16 cellular contexts compared by ENCODE assay signal in the genomic region with DNA sequence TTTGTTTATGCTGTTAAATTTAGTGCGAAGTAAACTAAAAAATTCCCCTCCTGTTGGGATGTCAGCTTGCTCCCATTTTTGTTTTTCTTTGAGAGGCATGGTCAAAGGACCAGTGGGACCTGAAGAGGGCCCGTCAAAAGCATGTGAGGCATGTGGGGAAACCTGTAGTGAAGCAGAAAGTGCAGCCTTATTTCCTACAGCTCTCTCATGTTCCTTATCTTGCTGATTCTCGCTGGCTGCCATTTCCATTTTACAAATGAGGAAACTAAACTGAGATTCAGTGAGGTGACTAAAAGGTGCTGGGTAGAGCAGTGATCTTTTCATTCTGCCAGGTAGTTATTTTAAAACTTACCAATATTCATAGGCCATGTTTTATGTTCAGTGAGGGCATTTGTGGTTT. TPM values are rescaled to one million over a fixed set of nuclear protein-coding genes. Genes with fewer than 3 reads are reported as not detected.
DNase-seq lines count a peak whose midpoint lies in the region; ATAC-seq and TF ChIP-seq lines count a peak whose summit lies in the region.
"Had no signal": no experiment of that assay in that cellular context is flagged by ENCODE, and none has a peak within 500 bp of the region (broad histone marks: within the 10 kb centered on the region; RNA-seq: fewer than 3 reads in every experiment).

No MANE protein-coding gene starts in this region.

- H3K27me3 ChIP-seq in adrenal gland (no peaks in the 10 kb centered on the region), esophagus (ENCODE audit: control insufficient read depth in 1 of 2, insufficient read depth in 2 of 2, low read length in 2 of 2) (no peaks in the 10 kb centered on the region), transverse colon (no peaks in the 10 kb centered on the region)

- peak overlapping the region; percentile 75 for H3K27ac Mint-ChIP-seq in osteocyte (ENCODE audit: unreplicated experiment)
- no peak overlapping the region for H3K27ac Mint-ChIP-seq in activated CD4-positive, alpha-beta memory T cell treated with anti-CD3 and anti-CD28 coated beads, Interleukin-2, amount 10 ng/mL, durations not matched to agents 7 days and 5 days
- H3K27ac Mint-ChIP-seq: activated B cell treated with CpG ODN at 0.5 μM for 24 hours; activated CD8-positive, alpha-beta memory T cell treated with anti-CD3 and anti-CD28 coated beads, Interleukin-2, amount 10 ng/mL, durations not matched to agents 7 days and 5 days; stimulated activated naive CD8-positive, alpha-beta T cell treated with anti-CD3 and anti-CD28 coated beads, Interleukin-15, amount 100 ng/mL, for 72 hours had no signal

- no peak overlapping the region for H3K4me3 ChIP-seq in adrenal gland
- no peak overlapping the region for H3K4me3 ChIP-seq in esophagus (ENCODE audit: low read depth in 1 of 2, low read length in 2 of 2)
- H3K4me3 ChIP-seq in transverse colon, result no peak overlapping the region

- no peak for TF ChIP-seq POLR2A in adrenal gland (IDR thresholded peaks at IDR 0.05)
- no peak for TF ChIP-seq POLR2A in transverse colon (IDR thresholded peaks at IDR 0.05)

- intact Hi-C loops in adrenal gland (cut with DNase I), result no loop called here
- intact Hi-C loops in transverse colon (cut with DNase I; ENCODE audit: low total_unique reads), result no loop called here

- WGBS in adrenal gland, 4 donors, result 49 to 60% (median 53%) methylated on average over 3 of the region's 3 CpGs
- 44 to 53% methylated on average over 3 of the region's 3 CpGs for WGBS in esophagus, 2 donors
- 42 to 61% methylated on average over 3 of the region's 3 CpGs for WGBS in transverse colon (ENCODE audit: low coverage in 1 of 2), 2 donors

- no peaks in the 10 kb centered on the region for H3K27me3 Mint-ChIP-seq in osteocyte (ENCODE audit: unreplicated experiment)
- peaks cover 17% of the 10 kb centered on the region for H3K27me3 Mint-ChIP-seq in activated CD4-positive, alpha-beta memory T cell treated with anti-CD3 and anti-CD28 coated beads, Interleukin-2, amount 10 ng/mL, durations not matched to agents 7 days and 5 days
- H3K27me3 Mint-ChIP-seq: activated B cell treated with CpG ODN at 0.5 μM for 24 hours had no signal

- TF ChIP-seq CTCF in adrenal gland (IDR thresholded peaks at IDR 0.05) (no peak), osteocyte (IDR thresholded peaks at IDR 0.05) (no peak), transverse colon (IDR thresholded peaks at IDR 0.05) (no peak)

- POLR2A ChIA-PET in activated CD4-positive, alpha-beta memory T cell treated with anti-CD3 and anti-CD28 coated beads, Interleukin-2, amount 10 ng/mL, durations not matched to agents 7 days and 5 days (lab: Charles Lee), result no interaction called here

- H3K36me3 ChIP-seq in adrenal gland (replicated peaks in 1 of 2), result no peaks in the 10 kb centered on the region
- H3K36me3 ChIP-seq in esophagus (ENCODE audit: control insufficient read depth in 2 of 2, insufficient read depth in 2 of 2, low read length in 1 of 2), result peaks cover 0 to 8% of the 10 kb centered on the region in 2 donors
- H3K36me3 ChIP-seq in transverse colon, result no peaks in the 10 kb centered on the region

- no peak for ATAC-seq in HG02885 (IDR thresholded peaks at IDR 0.05; ENCODE audit: poor library complexity, unreplicated experiment)
- ATAC-seq: activated CD8-positive, alpha-beta memory T cell treated with anti-CD3 and anti-CD28 coated beads, Interleukin-2, amount 10 ng/mL, durations not matched to agents 7 days and 5 days; stimulated activated naive CD8-positive, alpha-beta T cell treated with anti-CD3 and anti-CD28 coated beads, Interleukin-15, amount 100 ng/mL, for 72 hours had no signal

- in situ Hi-C loops in transverse colon (cut with MboI; ENCODE audit: low pct_ligation_motif_present in 1 of 4, low pct_unique_long_range_greater_than_20kb in 1 of 4, low sequenced_read_pairs in 3 of 4), result no loop called here

- H3K9me3 ChIP-seq in adrenal gland (replicated peaks in 1 of 3), result no peaks in the 10 kb centered on the region
- H3K9me3 ChIP-seq in esophagus (ENCODE audit: control insufficient read depth in 2 of 2, insufficient read depth in 1 of 2, low read depth in 1 of 2, low read length in 1 of 2), result no peaks in the 10 kb centered on the region
- no peaks in the 10 kb centered on the region for H3K9me3 ChIP-seq in transverse colon

- DNase-seq in adrenal gland, result no peak
- no peak for DNase-seq in osteocyte (ENCODE audit: extremely low spot score, unreplicated experiment)
- DNase-seq in transverse colon, result no peak
- DNase-seq in DMS 273 treated with DMSO at 0.1 percent for 48 hours (lab: John Stamatoyannopoulos, UW), result no peak
- no peak for DNase-seq in activated CD4-positive, alpha-beta memory T cell treated with anti-CD3 and anti-CD28 coated beads, Interleukin-2, amount 10 ng/mL, durations not matched to agents 7 days and 5 days
- DNase-seq in hippocampal formation (lab: John Stamatoyannopoulos, UW), result no peak
- DNase-seq: activated B cell treated with CpG ODN at 0.5 μM for 24 hours; activated CD8-positive, alpha-beta memory T cell treated with anti-CD3 and anti-CD28 coated beads, Interleukin-2, amount 10 ng/mL, durations not matched to agents 7 days and 5 days; activated naive CD4-positive, alpha-beta T cell treated with Interleukin-2 at 50 U/mL for 16 hours; central memory CD4-positive, alpha-beta T cell; NCI-H446; OCI-M1; stimulated activated naive CD8-positive, alpha-beta T cell treated with anti-CD3 and anti-CD28 coated beads, Interleukin-15, amount 100 ng/mL, for 72 hours had no signal

- H3K4me3 Mint-ChIP-seq in osteocyte (ENCODE audit: unreplicated experiment), result peak overlapping the region; percentile 50
- H3K4me3 Mint-ChIP-seq in activated CD4-positive, alpha-beta memory T cell treated with anti-CD3 and anti-CD28 coated beads, Interleukin-2, amount 10 ng/mL, durations not matched to agents 7 days and 5 days, result no peak overlapping the region
- H3K4me3 Mint-ChIP-seq: activated B cell treated with CpG ODN at 0.5 μM for 24 hours; activated CD8-positive, alpha-beta memory T cell treated with anti-CD3 and anti-CD28 coated beads, Interleukin-2, amount 10 ng/mL, durations not matched to agents 7 days and 5 days; stimulated activated naive CD8-positive, alpha-beta T cell treated with anti-CD3 and anti-CD28 coated beads, Interleukin-15, amount 100 ng/mL, for 72 hours had no signal

- H3K4me1 ChIP-seq in adrenal gland (replicated peaks in 1 of 2), result peaks cover 32 to 40% of the 10 kb centered on the region in 2 donors
- H3K4me1 ChIP-seq in esophagus (ENCODE audit: control insufficient read depth in 2 of 2, insufficient read depth in 2 of 2, low read length in 1 of 2), result peaks cover 6 to 31% of the 10 kb centered on the region in 2 donors
- H3K4me1 ChIP-seq in transverse colon, result peaks cover 27 to 72% (median 42%) of the 10 kb centered on the region in 4 donors

- CTCF ChIA-PET in activated CD4-positive, alpha-beta memory T cell treated with anti-CD3 and anti-CD28 coated beads, Interleukin-2, amount 10 ng/mL, durations not matched to agents 7 days and 5 days (lab: Charles Lee), result no interaction called here

- H3K27ac ChIP-seq in adrenal gland, result peak overlapping the region in 3 of 5 donors; percentile 66 to 90 (median 81)
- peak overlapping the region; percentile 66 for H3K27ac ChIP-seq in esophagus (ENCODE audit: low read depth in 2 of 2, low read length in 1 of 2)
- peak overlapping the region; percentile 63 to 80 (median 74) for H3K27ac ChIP-seq in transverse colon

- peaks cover 72% of the 10 kb centered on the region for H3K4me1 Mint-ChIP-seq in osteocyte (ENCODE audit: unreplicated experiment)
- H3K4me1 Mint-ChIP-seq in activated CD4-positive, alpha-beta memory T cell treated with anti-CD3 and anti-CD28 coated beads, Interleukin-2, amount 10 ng/mL, durations not matched to agents 7 days and 5 days, result peaks cover 17% of the 10 kb centered on the region
- H3K4me1 Mint-ChIP-seq: stimulated activated naive CD8-positive, alpha-beta T cell treated with anti-CD3 and anti-CD28 coated beads, Interleukin-15, amount 100 ng/mL, for 72 hours had no signal

- no peaks in the 10 kb centered on the region for H3K9me3 Mint-ChIP-seq in osteocyte (ENCODE audit: unreplicated experiment)
- H3K9me3 Mint-ChIP-seq in activated CD4-positive, alpha-beta memory T cell treated with anti-CD3 and anti-CD28 coated beads, Interleukin-2, amount 10 ng/mL, durations not matched to agents 7 days and 5 days, result no peaks in the 10 kb centered on the region
- H3K9me3 Mint-ChIP-seq: activated B cell treated with CpG ODN at 0.5 μM for 24 hours; stimulated activated naive CD8-positive, alpha-beta T cell treated with anti-CD3 and anti-CD28 coated beads, Interleukin-15, amount 100 ng/mL, for 72 hours had no signal

- H3K36me3 Mint-ChIP-seq in osteocyte (ENCODE audit: unreplicated experiment), result no peaks in the 10 kb centered on the region
- no peaks in the 10 kb centered on the region for H3K36me3 Mint-ChIP-seq in activated CD4-positive, alpha-beta memory T cell treated with anti-CD3 and anti-CD28 coated beads, Interleukin-2, amount 10 ng/mL, durations not matched to agents 7 days and 5 days (ENCODE audit: low read depth)
- H3K36me3 Mint-ChIP-seq: activated CD8-positive, alpha-beta memory T cell treated with anti-CD3 and anti-CD28 coated beads, Interleukin-2, amount 10 ng/mL, durations not matched to agents 7 days and 5 days; CD14-positive monocyte had no signal

- TF ChIP-seq EP300 in transverse colon (IDR thresholded peaks at IDR 0.05; ENCODE audit: low read depth), result no peak

RNA-seq across cellular contexts. Expression of a gene that starts 27.1 kb away (rescaled TPM):
- 10 to 100 TPM; 16.0 to 53.8 (median 22.6) TPM for total RNA-seq in adrenal gland
- polyA plus RNA-seq in adrenal gland, result 10 to 100 TPM; 12.0 to 24.6 (median 23.9) TPM
- polyA plus RNA-seq in esophagus, result 10 to 100 TPM; 27.9 to 44.7 TPM
- 49.5 and 54.7 TPM in 2 replicates for total RNA-seq in osteocyte
- 10 to 100 TPM; 30.4 to 98.7 (median 65.5) TPM for total RNA-seq in transverse colon
- total RNA-seq in activated CD4-positive, alpha-beta memory T cell treated with anti-CD3 and anti-CD28 coated beads, Interleukin-2, amount 10 ng/mL, durations not matched to agents 7 days and 5 days, result 1 to 10 TPM; 6.3 to 7.7 TPM
- polyA plus RNA-seq: CD14-positive monocyte had no signal
